In the genomic region with DNA sequence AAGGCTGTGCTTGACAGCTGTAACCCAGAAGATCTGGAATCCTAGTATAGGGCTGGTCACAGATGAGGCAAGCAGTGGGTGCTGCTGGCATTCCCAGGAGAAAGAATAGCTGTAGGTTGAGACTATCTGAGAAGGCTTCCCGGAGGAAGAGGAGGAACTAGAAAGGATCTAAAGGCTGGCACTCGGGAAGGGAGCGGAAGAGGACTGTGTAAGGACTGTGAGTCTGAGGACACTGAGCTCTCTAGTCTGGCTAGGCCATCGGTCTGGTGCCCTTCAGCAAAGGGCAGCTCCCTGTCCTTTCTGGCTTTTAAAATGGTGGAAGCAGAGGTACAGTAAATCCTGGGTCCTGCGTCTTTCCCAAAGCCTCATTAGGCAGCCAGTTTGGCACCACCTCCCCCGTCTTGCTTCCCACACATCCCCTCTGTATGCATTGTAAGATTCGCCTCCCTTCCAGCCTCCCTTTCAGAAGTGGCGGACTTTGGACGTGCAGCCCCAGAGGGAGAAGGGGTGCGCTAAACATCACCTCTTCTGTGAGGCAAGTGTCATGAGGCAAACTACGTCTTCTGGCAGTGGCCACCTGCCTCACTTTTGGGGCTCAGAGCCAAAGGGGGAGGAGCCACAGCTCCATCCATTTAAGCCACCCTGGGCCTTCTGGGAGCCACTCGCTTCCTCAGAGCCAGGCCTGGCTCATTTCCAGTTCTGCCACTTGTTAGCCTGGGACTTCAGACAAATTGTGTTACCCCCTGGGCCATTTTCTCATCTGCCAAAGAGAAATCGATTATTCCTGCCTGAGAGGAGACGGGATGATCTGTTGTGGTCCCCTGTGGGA, we compare ENCODE assay signal across 15 cellular contexts. TPM values are rescaled to one million over a fixed set of nuclear protein-coding genes. Genes with fewer than 3 reads are reported as not detected.
DNase-seq lines count a peak whose midpoint lies in the region; ATAC-seq and TF ChIP-seq lines count a peak whose summit lies in the region.
"Had no signal": no experiment of that assay in that cellular context is flagged by ENCODE, and none has a peak within 500 bp of the region (broad histone marks: within the 10 kb centered on the region; RNA-seq: fewer than 3 reads in every experiment).

No MANE protein-coding gene starts in this region.

- no peak overlapping the region for H3K4me3 Mint-ChIP-seq in osteocyte (ENCODE audit: unreplicated experiment)
- H3K4me3 Mint-ChIP-seq: activated T-helper 17 cell treated with anti-CD3 and anti-CD28 coated beads, Interleukin-2, amount 50 U/mL, for 72 hours; natural killer cell treated with Interleukin-12 subunit alpha and Interleukin-12 subunit beta and Interleukin-15 and Interleukin-18, amount 100 ng/mL, for 72 hours had no signal

- CTCF ChIA-PET in Panc1 (lab: Charles Lee) (interaction anchor here (0.7 kb wide), 1 partner anchor 82 kb away, joined by 4 read pairs; no protein-coding TSS in a partner anchor), GM10248 (lab: Yijun Ruan, JAX) (interaction anchor here (1.1 to 1.4 kb wide), 4 partner anchors 8 to 164 kb away, joined by 3 to 4 read pairs (median 3); no protein-coding TSS in a partner anchor)

- H3K9me3 Mint-ChIP-seq in osteocyte (ENCODE audit: unreplicated experiment) = no peaks in the 10 kb centered on the region
- H3K9me3 Mint-ChIP-seq: activated T-helper 17 cell treated with anti-CD3 and anti-CD28 coated beads, Interleukin-2, amount 50 U/mL, for 72 hours; natural killer cell treated with Interleukin-12 subunit alpha and Interleukin-12 subunit beta and Interleukin-15 and Interleukin-18, amount 100 ng/mL, for 72 hours had no signal

- peak; percentile 47 for ATAC-seq in Panc1
- ATAC-seq: A549; activated T-helper 17 cell treated with anti-CD3 and anti-CD28 coated beads, Interleukin-2, amount 50 U/mL, for 72 hours; natural killer cell treated with Interleukin-12 subunit alpha and Interleukin-12 subunit beta and Interleukin-15 and Interleukin-18, amount 100 ng/mL, for 72 hours had no signal

- no peaks in the 10 kb centered on the region for H3K27me3 Mint-ChIP-seq in osteocyte (ENCODE audit: unreplicated experiment)
- H3K27me3 Mint-ChIP-seq: activated T-helper 17 cell treated with anti-CD3 and anti-CD28 coated beads, Interleukin-2, amount 50 U/mL, for 72 hours; natural killer cell treated with Interleukin-12 subunit alpha and Interleukin-12 subunit beta and Interleukin-15 and Interleukin-18, amount 100 ng/mL, for 72 hours had no signal

- no peaks in the 10 kb centered on the region for H3K4me1 ChIP-seq in Panc1 (ENCODE audit: control insufficient read depth, insufficient read depth, low read length)
- H3K4me1 ChIP-seq: A549 had no signal

- TF ChIP-seq CTCF in Panc1 (IDR thresholded peaks at IDR 0.05) = no peak
- TF ChIP-seq CTCF in osteocyte (IDR thresholded peaks at IDR 0.05) = no peak
- TF ChIP-seq CTCF in GM10248 (IDR thresholded peaks at IDR 0.05; ENCODE audit: control extremely low read depth, extremely low read depth, low read depth, missing control alignments) = no peak

- DNase-seq in NCI-H1417 (lab: John Stamatoyannopoulos, UW) (peak; percentile 68 to 83 (median 78)), NCI-H1417 treated with DMSO at 0.1 percent for 48 hours (lab: John Stamatoyannopoulos, UW) (no peak), NCI-H146 treated with DMSO at 0.1 percent for 48 hours (lab: John Stamatoyannopoulos, UW; ENCODE audit: unreplicated experiment) (peak; percentile 27), Panc1 (ENCODE audit: low read depth, low spot score) (no peak), osteocyte (ENCODE audit: extremely low spot score, unreplicated experiment) (peak; percentile 72), GM10248 (ENCODE audit: extremely low spot score) (no peak), putamen (ENCODE audit: low spot score) (no peak), NCI-H1694 (lab: John Stamatoyannopoulos, UW) (no peak)
- DNase-seq: activated CD4-positive, alpha-beta T cell treated with anti-CD3 and anti-CD28 coated beads for 1 hour; kidney glomerular epithelial cell; NK-92 treated with Interleukin-12 subunit alpha and Interleukin-12 subunit beta, amount 100 ng/mL, for 24 hours had no signal

- H3K9me3 ChIP-seq in Panc1 (ENCODE audit: control insufficient read depth, insufficient read depth, low read depth, low read length) = no peaks in the 10 kb centered on the region
- H3K9me3 ChIP-seq: A549 had no signal

- H3K36me3 ChIP-seq in Panc1 (ENCODE audit: control insufficient read depth, insufficient read depth, low read length) = no peaks in the 10 kb centered on the region

- no peaks in the 10 kb centered on the region for H3K36me3 Mint-ChIP-seq in osteocyte (ENCODE audit: unreplicated experiment)
- H3K36me3 Mint-ChIP-seq: natural killer cell treated with Interleukin-12 subunit alpha and Interleukin-12 subunit beta and Interleukin-15 and Interleukin-18, amount 100 ng/mL, for 72 hours had no signal

- BruUV-seq in Panc1 (replicated peaks; lab: Mats Ljungman, UMichigan) = no TSS peak

- no peaks in the 10 kb centered on the region for H3K27me3 ChIP-seq in Panc1 (ENCODE audit: control insufficient read depth, insufficient read depth, low read length)

- H3K4me1 Mint-ChIP-seq in osteocyte (ENCODE audit: unreplicated experiment) = no peaks in the 10 kb centered on the region
- H3K4me1 Mint-ChIP-seq: activated T-helper 17 cell treated with anti-CD3 and anti-CD28 coated beads, Interleukin-2, amount 50 U/mL, for 72 hours had no signal

- H3K4me3 ChIP-seq in Panc1 (ENCODE audit: low read depth in 2 of 2, low read length in 2 of 2) = no peak overlapping the region
- H3K4me3 ChIP-seq: A549 had no signal

- intact Hi-C loops in Panc1 (cut with micrococcal nuclease; ENCODE audit: unreplicated experiment) = no loop called here

- POLR2A ChIA-PET in Panc1 (lab: Charles Lee) (no interaction called here), GM10248 (lab: Yijun Ruan, JAX) (no interaction called here)

- no peak overlapping the region for H3K27ac ChIP-seq in Panc1 (ENCODE audit: low read length)
- H3K27ac ChIP-seq: A549 had no signal

- no peak overlapping the region for H3K27ac Mint-ChIP-seq in osteocyte (ENCODE audit: unreplicated experiment)
- H3K27ac Mint-ChIP-seq: natural killer cell treated with Interleukin-12 subunit alpha and Interleukin-12 subunit beta and Interleukin-15 and Interleukin-18, amount 100 ng/mL, for 72 hours had no signal

- in situ Hi-C loops in Panc1 (cut with HindIII; ENCODE audit: low pct_unique_long_range_greater_than_20kb, low sequenced_read_pairs) = no loop called here

RNA-seq across cellular contexts. Expression of a gene that starts 8.6 kb away (rescaled TPM):
- total RNA-seq in Panc1 (2021; ENCODE audit: unreplicated experiment) (6.4 TPM), osteocyte (8.0 and 8.9 TPM in 2 replicates)
- polyA plus RNA-seq in Panc1 (2012; ENCODE audit: insufficient read length) = 8.1 TPM

RNA-seq across cellular contexts. Expression of a gene that starts 48.9 kb away (rescaled TPM):
- total RNA-seq in Panc1 (2021; ENCODE audit: unreplicated experiment) (1.0 TPM), osteocyte (not detected in 2 replicates)
- polyA plus RNA-seq in Panc1 (2012; ENCODE audit: insufficient read length) = 0.48 TPM
- total RNA-seq: activated T-helper 17 cell treated with anti-CD3 and anti-CD28 coated beads, Interleukin-2, amount 50 U/mL, for 72 hours; natural killer cell treated with Interleukin-12 subunit alpha and Interleukin-12 subunit beta and Interleukin-15 and Interleukin-18, amount 100 ng/mL, for 72 hours had no signal
- polyA plus RNA-seq: A549, thymus had no signal

RNA-seq across cellular contexts. Expression of a gene that starts 54.2 kb away (rescaled TPM):
- 1.8 TPM for total RNA-seq in Panc1 (2021; ENCODE audit: unreplicated experiment)
- 5.5 TPM for polyA plus RNA-seq in Panc1 (2012; ENCODE audit: insufficient read length)
- 0.97 and 1.6 TPM in 2 replicates for total RNA-seq in osteocyte

Comparison
In these comparisons a context has a peak if more than half of its experiments do, and no peak if none do; other contexts are left out.
1. DNase-seq: peak in NCI-H1417 (3 of 3), NCI-H146 treated with DMSO at 0.1 percent for 48 hours (single experiment) and osteocyte (single experiment); none in NCI-H1417 treated with DMSO at 0.1 percent for 48 hours (single experiment), Panc1 (single experiment), GM10248 (single experiment), putamen (single experiment) and NCI-H1694 (single experiment).